In the genomic region with DNA sequence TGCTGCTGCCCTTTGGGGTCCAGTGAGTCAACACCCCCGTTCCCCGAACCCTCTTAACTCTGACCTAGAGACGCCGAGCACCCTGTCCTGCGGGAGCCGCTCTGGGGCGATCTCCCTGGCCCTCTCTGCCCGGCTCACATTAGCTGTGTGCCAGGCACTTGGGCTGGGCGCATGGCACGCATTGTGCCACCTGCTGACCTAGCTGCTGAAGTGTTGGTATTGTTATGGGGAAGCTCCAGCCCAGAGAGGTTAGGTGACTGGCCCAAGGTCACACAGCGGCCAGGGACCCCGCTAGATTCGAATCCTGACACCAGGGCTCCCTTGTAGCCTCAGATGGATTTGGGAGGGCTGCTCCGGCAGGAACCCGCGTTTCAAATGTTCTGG, we compare ENCODE assay signal across 6 cellular contexts. TPM values are rescaled to one million over a fixed set of nuclear protein-coding genes. Genes with fewer than 3 reads are reported as not detected.
DNase-seq lines count a peak whose midpoint lies in the region; ATAC-seq and TF ChIP-seq lines count a peak whose summit lies in the region.

No MANE protein-coding gene starts in this region.

- no peak for ATAC-seq in activated CD8-positive, alpha-beta memory T cell treated with anti-CD3 and anti-CD28 coated beads, Interleukin-2, amount 10 ng/mL, durations not matched to agents 7 days and 5 days
- ATAC-seq in foreskin keratinocyte, result peak; percentile 40

- no peak for DNase-seq in activated CD8-positive, alpha-beta memory T cell treated with anti-CD3 and anti-CD28 coated beads, Interleukin-2, amount 10 ng/mL, durations not matched to agents 7 days and 5 days
- DNase-seq in activated CD8-positive, alpha-beta memory T cell treated with anti-CD3 and anti-CD28 coated beads, Interleukin-2, amount 50 U/mL, for 4 hours, result no peak
- peak in 1 of 2 donors; percentile 60 for DNase-seq in foreskin keratinocyte
- DNase-seq in AG08395 (ENCODE audit: low spot score), result no peak
- no peak for DNase-seq in OCI-M1 (lab: John Stamatoyannopoulos, UW)

- peak overlapping the region; percentile 92 for H3K27ac Mint-ChIP-seq in activated CD8-positive, alpha-beta memory T cell treated with anti-CD3 and anti-CD28 coated beads, Interleukin-2, amount 10 ng/mL, durations not matched to agents 7 days and 5 days

- peak overlapping the region; percentile 85 for H3K4me3 Mint-ChIP-seq in activated CD8-positive, alpha-beta memory T cell treated with anti-CD3 and anti-CD28 coated beads, Interleukin-2, amount 10 ng/mL, durations not matched to agents 7 days and 5 days

- no peaks in the 10 kb centered on the region for H3K9me3 ChIP-seq in stomach smooth muscle (ENCODE audit: control insufficient read depth in 2 of 2, low read length in 2 of 2)

- H3K36me3 ChIP-seq in stomach smooth muscle (ENCODE audit: control insufficient read depth in 2 of 2, insufficient read depth in 2 of 2, low read length in 2 of 2), result no peaks in the 10 kb centered on the region

- no peak overlapping the region for H3K27ac ChIP-seq in foreskin keratinocyte
- H3K27ac ChIP-seq in stomach smooth muscle (ENCODE audit: low read length), result peak overlapping the region; percentile 82

- no peaks in the 10 kb centered on the region for H3K27me3 ChIP-seq in foreskin keratinocyte
- H3K27me3 ChIP-seq in stomach smooth muscle (ENCODE audit: control insufficient read depth in 1 of 2, insufficient read depth in 2 of 2, low read length in 2 of 2), result no peaks in the 10 kb centered on the region

- no peaks in the 10 kb centered on the region for H3K27me3 Mint-ChIP-seq in activated CD8-positive, alpha-beta memory T cell treated with anti-CD3 and anti-CD28 coated beads, Interleukin-2, amount 10 ng/mL, durations not matched to agents 7 days and 5 days

- H3K9me3 Mint-ChIP-seq in activated CD8-positive, alpha-beta memory T cell treated with anti-CD3 and anti-CD28 coated beads, Interleukin-2, amount 10 ng/mL, durations not matched to agents 7 days and 5 days (ENCODE audit: low read depth), result no peaks in the 10 kb centered on the region

- peaks cover 3% of the 10 kb centered on the region for H3K36me3 Mint-ChIP-seq in activated CD8-positive, alpha-beta memory T cell treated with anti-CD3 and anti-CD28 coated beads, Interleukin-2, amount 10 ng/mL, durations not matched to agents 7 days and 5 days

- H3K4me1 ChIP-seq in foreskin keratinocyte (no peaks in the 10 kb centered on the region), stomach smooth muscle (ENCODE audit: control insufficient read depth, insufficient read depth, low read length) (peaks cover 20% of the 10 kb centered on the region)

- H3K9ac ChIP-seq in stomach smooth muscle (ENCODE audit: low read length in 2 of 2), result peak overlapping the region; percentile 98 to 99

- peak; percentile 55 for TF ChIP-seq CTCF in foreskin keratinocyte (conservative IDR thresholded peaks at IDR 0.05)

- H3K4me3 ChIP-seq in stomach smooth muscle (ENCODE audit: low read length in 2 of 2), result peak overlapping the region; percentile 89 to 93

- H3K4me1 Mint-ChIP-seq in activated CD8-positive, alpha-beta memory T cell treated with anti-CD3 and anti-CD28 coated beads, Interleukin-2, amount 10 ng/mL, durations not matched to agents 7 days and 5 days, result peaks cover 27% of the 10 kb centered on the region

- CTCF ChIA-PET in activated CD8-positive, alpha-beta memory T cell treated with anti-CD3 and anti-CD28 coated beads, Interleukin-2, amount 10 ng/mL, durations not matched to agents 7 days and 5 days (lab: Charles Lee), result interaction anchor here (0.6 to 2.4 kb wide), 7 partner anchors 12 to 210 kb away, joined by 3 to 18 read pairs (median 5); a partner anchor contains a TSS

RNA-seq across cellular contexts. Expression of a gene that starts 1.1 kb away (rescaled TPM):
- total RNA-seq in activated CD8-positive, alpha-beta memory T cell treated with anti-CD3 and anti-CD28 coated beads, Interleukin-2, amount 10 ng/mL, durations not matched to agents 7 days and 5 days, result 1 to 10 TPM in 1 of 2 experiments, under 1 TPM in 1; 0.70 to 1.1 TPM
- total RNA-seq in foreskin keratinocyte, result 6.4 and 6.5 TPM in 2 replicates
- polyA plus RNA-seq in foreskin keratinocyte, result 9.6 and 10.7 TPM in 2 replicates

RNA-seq across cellular contexts. Expression of a gene that starts 8.1 kb away (rescaled TPM):
- total RNA-seq in activated CD8-positive, alpha-beta memory T cell treated with anti-CD3 and anti-CD28 coated beads, Interleukin-2, amount 10 ng/mL, durations not matched to agents 7 days and 5 days, result 100 to 1,000 TPM in 1 of 2 experiments, 10 to 100 TPM in 1; 95.9 to 108 TPM
- total RNA-seq in foreskin keratinocyte, result 69.9 and 80.9 TPM in 2 replicates
- polyA plus RNA-seq in foreskin keratinocyte, result 89.2 and 98.4 TPM in 2 replicates

RNA-seq across cellular contexts. Expression of a gene that starts 13.0 kb away (rescaled TPM):
- 10 to 100 TPM; 54.8 to 60.4 TPM for total RNA-seq in activated CD8-positive, alpha-beta memory T cell treated with anti-CD3 and anti-CD28 coated beads, Interleukin-2, amount 10 ng/mL, durations not matched to agents 7 days and 5 days
- 34.8 and 41.2 TPM in 2 replicates for total RNA-seq in foreskin keratinocyte
- polyA plus RNA-seq in foreskin keratinocyte, result 44.8 and 51.6 TPM in 2 replicates

RNA-seq across cellular contexts. Expression of a gene that starts 17.8 kb away (rescaled TPM):
- total RNA-seq in activated CD8-positive, alpha-beta memory T cell treated with anti-CD3 and anti-CD28 coated beads, Interleukin-2, amount 10 ng/mL, durations not matched to agents 7 days and 5 days, result 10 to 100 TPM; 18.2 to 19.4 TPM
- total RNA-seq in foreskin keratinocyte, result 13.9 and 14.2 TPM in 2 replicates
- 16.5 and 18.3 TPM in 2 replicates for polyA plus RNA-seq in foreskin keratinocyte

RNA-seq across cellular contexts. Expression of a gene that starts 23.7 kb away (rescaled TPM):
- total RNA-seq in activated CD8-positive, alpha-beta memory T cell treated with anti-CD3 and anti-CD28 coated beads, Interleukin-2, amount 10 ng/mL, durations not matched to agents 7 days and 5 days, result 10 to 100 TPM; 24.4 to 25.5 TPM
- 14.8 and 20.6 TPM in 2 replicates for total RNA-seq in foreskin keratinocyte
- polyA plus RNA-seq in foreskin keratinocyte, result 17.0 and 23.6 TPM in 2 replicates
